ENCODE assay signal across 15 cellular contexts in the genomic region with DNA sequence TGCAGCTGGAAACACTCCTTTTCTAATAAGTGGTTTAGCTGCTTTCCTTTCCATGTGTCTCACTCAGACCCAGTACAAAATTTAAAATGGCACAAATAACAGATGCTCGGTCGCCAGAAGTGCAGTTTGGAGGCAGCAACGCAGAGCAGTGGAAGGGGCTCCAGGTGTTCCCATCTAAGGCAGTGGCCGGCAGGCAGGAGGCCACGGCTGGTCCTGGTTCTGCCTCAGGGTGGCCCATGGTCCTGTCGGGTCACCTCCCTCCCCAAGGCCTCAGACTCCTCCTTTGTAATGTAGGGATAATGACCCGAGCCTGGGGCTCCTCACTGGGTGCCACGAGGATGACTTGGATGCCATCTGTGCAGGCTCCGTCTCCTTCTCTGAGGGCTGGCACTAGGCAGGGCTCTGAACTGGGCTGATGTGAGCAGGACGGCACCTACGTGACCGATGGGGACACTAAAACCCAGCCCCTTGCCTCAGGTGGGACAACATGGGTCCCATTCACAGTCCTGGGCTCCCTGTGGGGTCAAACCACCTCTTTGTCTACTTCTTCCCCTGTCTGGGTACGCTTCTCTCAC.
"Had no signal": no experiment of that assay in that cellular context is flagged by ENCODE, and none has a peak within 500 bp of the region (broad histone marks: within the 10 kb centered on the region; RNA-seq: fewer than 3 reads in every experiment).

No MANE protein-coding gene starts in this region.

- H3K36me3 Mint-ChIP-seq: activated naive CD4-positive, alpha-beta T cell treated with anti-CD3 and anti-CD28 coated beads, Interleukin-2, amount 10 ng/mL, durations not matched to agents 7 days and 5 days; naive B cell had no signal

- DNase-seq: activated CD4-positive, alpha-beta memory T cell treated with anti-CD3 and anti-CD28 coated beads, Interleukin-2, amount 10 ng/mL, durations not matched to agents 7 days and 5 days; activated CD4-positive, alpha-beta T cell treated with anti-CD3 and anti-CD28 coated beads for 1 hour; activated naive CD4-positive, alpha-beta T cell treated with anti-CD3 and anti-CD28 coated beads, Interleukin-2, amount 10 ng/mL, durations not matched to agents 7 days and 5 days; caudate nucleus; colonic mucosa; kidney glomerular epithelial cell; midbrain; naive B cell; stimulated activated naive CD4-positive, alpha-beta T cell treated with Interleukin-2 at 50 U/mL for 16 hours; SW 1271; trophoblast cell had no signal

- H3K4me1 ChIP-seq: adrenal gland, colonic mucosa, gastroesophageal sphincter, prostate gland had no signal

- H3K36me3 ChIP-seq: adrenal gland, colonic mucosa, gastroesophageal sphincter, prostate gland had no signal

- H3K4me1 Mint-ChIP-seq: naive B cell had no signal

- H3K4me3 ChIP-seq: adrenal gland, colonic mucosa, gastroesophageal sphincter, prostate gland had no signal

- H3K27ac ChIP-seq: adrenal gland, colonic mucosa, gastroesophageal sphincter, prostate gland had no signal

- H3K9me3 Mint-ChIP-seq: activated CD4-positive, alpha-beta memory T cell treated with anti-CD3 and anti-CD28 coated beads, Interleukin-2, amount 10 ng/mL, durations not matched to agents 7 days and 5 days; activated naive CD4-positive, alpha-beta T cell treated with anti-CD3 and anti-CD28 coated beads, Interleukin-2, amount 10 ng/mL, durations not matched to agents 7 days and 5 days; activated T-helper 2 cell treated with anti-CD3 and anti-CD28 coated beads, Interferon-gamma antibody, Interleukin-2, Interleukin-4, amounts not matched to agents 10 μg/mL and 5 μg/mL and 100 μg/mL, durations not matched to agents 14 hours and 24 hours and 36 hours had no signal

- H3K9me3 ChIP-seq: adrenal gland, colonic mucosa, gastroesophageal sphincter, prostate gland had no signal

- H3K27me3 ChIP-seq: adrenal gland, colonic mucosa had no signal

- H3K27ac Mint-ChIP-seq: activated CD4-positive, alpha-beta memory T cell treated with anti-CD3 and anti-CD28 coated beads, Interleukin-2, amount 10 ng/mL, durations not matched to agents 7 days and 5 days; activated naive CD4-positive, alpha-beta T cell treated with anti-CD3 and anti-CD28 coated beads, Interleukin-2, amount 10 ng/mL, durations not matched to agents 7 days and 5 days; activated T-helper 2 cell treated with anti-CD3 and anti-CD28 coated beads, Interferon-gamma antibody, Interleukin-2, Interleukin-4, amounts not matched to agents 10 μg/mL and 5 μg/mL and 100 μg/mL, durations not matched to agents 14 hours and 24 hours and 36 hours; naive B cell had no signal

- H3K4me3 Mint-ChIP-seq: activated CD4-positive, alpha-beta memory T cell treated with anti-CD3 and anti-CD28 coated beads, Interleukin-2, amount 10 ng/mL, durations not matched to agents 7 days and 5 days; activated naive CD4-positive, alpha-beta T cell treated with anti-CD3 and anti-CD28 coated beads, Interleukin-2, amount 10 ng/mL, durations not matched to agents 7 days and 5 days; naive B cell had no signal
